8 cellular contexts compared by ENCODE assay signal in genomic region chr2:87517438-87517837, GRCh38.
DNase-seq lines count a peak whose midpoint lies in the region; ATAC-seq and TF ChIP-seq lines count a peak whose summit lies in the region.
"Not testable (repeated sequence)": the region's sequence is repeated elsewhere in the genome, so short reads cannot be mapped to it uniquely, and the experiment has no call there.

No MANE protein-coding gene starts in this region.

- H3K36me3 Mint-ChIP-seq in CD4-positive, CD25-positive, alpha-beta regulatory T cell; immature natural killer cell; stimulated activated naive B cell treated with anti-CD40 and anti-IgM and Interleukin-4, amounts not matched to agents 10 μg/mL and 1 μg/mL and 100 μg/mL, for 72 hours: not testable (repeated sequence)
- peaks cover 23% of the 10 kb centered on the region for H3K36me3 Mint-ChIP-seq in activated CD8-positive, alpha-beta T cell treated with anti-CD3 and anti-CD28 coated beads for 36 hours (ENCODE audit: low read depth)
- H3K36me3 Mint-ChIP-seq in activated naive CD8-positive, alpha-beta T cell treated with anti-CD3 and anti-CD28 coated beads for 36 hours, result peaks cover 19% of the 10 kb centered on the region

- H3K36me3 ChIP-seq in CD4-positive, CD25-positive, alpha-beta regulatory T cell (ENCODE audit: control insufficient read depth, insufficient read depth, low read length); SU-DHL-6 (ENCODE audit: low read length): not testable (repeated sequence)

- intact Hi-C loops in activated CD8-positive, alpha-beta T cell treated with anti-CD3 and anti-CD28 coated beads for 36 hours (cut with micrococcal nuclease), result not testable (repeated sequence)

- ATAC-seq in CD4-positive, CD25-positive, alpha-beta regulatory T cell (ENCODE audit: low read depth in 2 of 2), result not testable (repeated sequence)
- peak; percentile 50 for ATAC-seq in GM18868 (IDR thresholded peaks at IDR 0.05; ENCODE audit: unreplicated experiment)
- ATAC-seq in HG03280 (IDR thresholded peaks at IDR 0.05; ENCODE audit: unreplicated experiment), result peak; percentile 34
- peak; percentile 58 for ATAC-seq in activated CD8-positive, alpha-beta T cell treated with anti-CD3 and anti-CD28 coated beads for 36 hours
- peak in 1 of 2 donors; percentile 50 for ATAC-seq in stimulated activated naive B cell treated with anti-CD40 and anti-IgM and Interleukin-4, amounts not matched to agents 10 μg/mL and 1 μg/mL and 100 μg/mL, for 72 hours (replicated peaks)

- H2AFZ ChIP-seq in SU-DHL-6 (ENCODE audit: low read depth, low read length, severe bottlenecking), result not testable (repeated sequence)

- H3K4me3 ChIP-seq in CD4-positive, CD25-positive, alpha-beta regulatory T cell (ENCODE audit: low read depth, low read length); SU-DHL-6 (ENCODE audit: insufficient read depth, low read length, poor library complexity, severe bottlenecking): not testable (repeated sequence)

- TF ChIP-seq CTCF in SU-DHL-6 (IDR thresholded peaks at IDR 0.05; ENCODE audit: insufficient read depth, low read length, poor library complexity, severe bottlenecking); activated CD8-positive, alpha-beta T cell treated with anti-CD3 and anti-CD28 coated beads for 36 hours (IDR thresholded peaks at IDR 0.05): not testable (repeated sequence)

- not testable (repeated sequence) for H3K9me3 Mint-ChIP-seq in CD4-positive, CD25-positive, alpha-beta regulatory T cell; activated CD8-positive, alpha-beta T cell treated with anti-CD3 and anti-CD28 coated beads for 36 hours; activated naive CD8-positive, alpha-beta T cell treated with anti-CD3 and anti-CD28 coated beads for 36 hours; immature natural killer cell; stimulated activated naive B cell treated with anti-CD40 and anti-IgM and Interleukin-4, amounts not matched to agents 10 μg/mL and 1 μg/mL and 100 μg/mL, for 72 hours

- H4K20me1 ChIP-seq in SU-DHL-6 (ENCODE audit: low read depth, low read length), result not testable (repeated sequence)

- H3K4me3 Mint-ChIP-seq in CD4-positive, CD25-positive, alpha-beta regulatory T cell; activated CD8-positive, alpha-beta T cell treated with anti-CD3 and anti-CD28 coated beads for 36 hours; activated naive CD8-positive, alpha-beta T cell treated with anti-CD3 and anti-CD28 coated beads for 36 hours; stimulated activated naive B cell treated with anti-CD40 and anti-IgM and Interleukin-4, amounts not matched to agents 10 μg/mL and 1 μg/mL and 100 μg/mL, for 72 hours: not testable (repeated sequence)
- H3K4me3 Mint-ChIP-seq in immature natural killer cell, result peak overlapping the region in 4 of 5 donors; percentile 51 to 68 (median 60)

- peaks cover 15% of the 10 kb centered on the region for H3F3A ChIP-seq in SU-DHL-6 (ENCODE audit: insufficient read depth)

- CTCF ChIA-PET in activated CD8-positive, alpha-beta T cell treated with anti-CD3 and anti-CD28 coated beads for 36 hours (lab: Charles Lee), result not testable (repeated sequence)

- H3K4me2 ChIP-seq in SU-DHL-6 (ENCODE audit: low read depth, low read length, poor library complexity, severe bottlenecking), result peak overlapping the region; percentile 36

- peaks cover 9 to 43% (median 10%) of the 10 kb centered on the region in 4 donors for H3K4me1 Mint-ChIP-seq in CD4-positive, CD25-positive, alpha-beta regulatory T cell
- peaks cover 34% of the 10 kb centered on the region for H3K4me1 Mint-ChIP-seq in activated CD8-positive, alpha-beta T cell treated with anti-CD3 and anti-CD28 coated beads for 36 hours (ENCODE audit: low read depth)
- peaks cover 19% of the 10 kb centered on the region for H3K4me1 Mint-ChIP-seq in activated naive CD8-positive, alpha-beta T cell treated with anti-CD3 and anti-CD28 coated beads for 36 hours
- H3K4me1 Mint-ChIP-seq in immature natural killer cell, result peaks cover 26 to 27% of the 10 kb centered on the region in 2 donors
- peaks cover 25 to 49% of the 10 kb centered on the region in 2 donors for H3K4me1 Mint-ChIP-seq in stimulated activated naive B cell treated with anti-CD40 and anti-IgM and Interleukin-4, amounts not matched to agents 10 μg/mL and 1 μg/mL and 100 μg/mL, for 72 hours

- peak overlapping the region; percentile 59 for H3K9ac ChIP-seq in SU-DHL-6 (ENCODE audit: low read length)

- not testable (repeated sequence) for H3K27me3 ChIP-seq in CD4-positive, CD25-positive, alpha-beta regulatory T cell (ENCODE audit: control insufficient read depth, insufficient read depth, low read length); SU-DHL-6 (ENCODE audit: low read length)

- not testable (repeated sequence) for H3K9me3 ChIP-seq in CD4-positive, CD25-positive, alpha-beta regulatory T cell (ENCODE audit: control insufficient read depth in 2 of 2, low read length in 2 of 2); SU-DHL-6 (ENCODE audit: insufficient read depth, low read length)

- H3K27me3 Mint-ChIP-seq in CD4-positive, CD25-positive, alpha-beta regulatory T cell; activated CD8-positive, alpha-beta T cell treated with anti-CD3 and anti-CD28 coated beads for 36 hours; activated naive CD8-positive, alpha-beta T cell treated with anti-CD3 and anti-CD28 coated beads for 36 hours; immature natural killer cell (ENCODE audit: low read depth in 3 of 3); stimulated activated naive B cell treated with anti-CD40 and anti-IgM and Interleukin-4, amounts not matched to agents 10 μg/mL and 1 μg/mL and 100 μg/mL, for 72 hours: not testable (repeated sequence)

- peak overlapping the region; percentile 47 for H3K27ac ChIP-seq in CD4-positive, CD25-positive, alpha-beta regulatory T cell (ENCODE audit: insufficient read depth, low read length, poor library complexity, severe bottlenecking)
- H3K27ac ChIP-seq in SU-DHL-6 (ENCODE audit: low read depth, low read length), result peak overlapping the region; percentile 86

- DNase-seq in CD4-positive, CD25-positive, alpha-beta regulatory T cell; activated naive CD8-positive, alpha-beta T cell treated with anti-CD3 and anti-CD28 coated beads for 36 hours; stimulated activated naive B cell treated with anti-CD40 and anti-IgM and Interleukin-4, amounts not matched to agents 10 μg/mL and 1 μg/mL and 100 μg/mL, for 72 hours: not testable (repeated sequence)
- DNase-seq in activated CD8-positive, alpha-beta T cell treated with anti-CD3 and anti-CD28 coated beads for 36 hours, result peak; percentile 59
- DNase-seq in immature natural killer cell, result peak in 2 of 3 donors; percentile 32 to 56

- H3K9me2 ChIP-seq in SU-DHL-6 (replicated peaks; ENCODE audit: insufficient read depth, low read length), result not testable (repeated sequence)

- not testable (repeated sequence) for H3K79me2 ChIP-seq in SU-DHL-6 (ENCODE audit: insufficient read depth, low read length)

- POLR2A ChIA-PET in activated CD8-positive, alpha-beta T cell treated with anti-CD3 and anti-CD28 coated beads for 36 hours (lab: Charles Lee), result not testable (repeated sequence)

- H3K27ac Mint-ChIP-seq in CD4-positive, CD25-positive, alpha-beta regulatory T cell, result peak overlapping the region; percentile 91 to 98 (median 92)
- peak overlapping the region; percentile 90 for H3K27ac Mint-ChIP-seq in activated CD8-positive, alpha-beta T cell treated with anti-CD3 and anti-CD28 coated beads for 36 hours
- peak overlapping the region; percentile 77 for H3K27ac Mint-ChIP-seq in activated naive CD8-positive, alpha-beta T cell treated with anti-CD3 and anti-CD28 coated beads for 36 hours
- peak overlapping the region; percentile 84 to 95 (median 92) for H3K27ac Mint-ChIP-seq in immature natural killer cell
- H3K27ac Mint-ChIP-seq in stimulated activated naive B cell treated with anti-CD40 and anti-IgM and Interleukin-4, amounts not matched to agents 10 μg/mL and 1 μg/mL and 100 μg/mL, for 72 hours, result peak overlapping the region; percentile 92

- H3K4me1 ChIP-seq in CD4-positive, CD25-positive, alpha-beta regulatory T cell (ENCODE audit: control insufficient read depth, insufficient read depth, low read length, poor library complexity, severe bottlenecking), result not testable (repeated sequence)
